Comparison of ENCODE assay signal across 8 cellular contexts in the genomic region with DNA sequence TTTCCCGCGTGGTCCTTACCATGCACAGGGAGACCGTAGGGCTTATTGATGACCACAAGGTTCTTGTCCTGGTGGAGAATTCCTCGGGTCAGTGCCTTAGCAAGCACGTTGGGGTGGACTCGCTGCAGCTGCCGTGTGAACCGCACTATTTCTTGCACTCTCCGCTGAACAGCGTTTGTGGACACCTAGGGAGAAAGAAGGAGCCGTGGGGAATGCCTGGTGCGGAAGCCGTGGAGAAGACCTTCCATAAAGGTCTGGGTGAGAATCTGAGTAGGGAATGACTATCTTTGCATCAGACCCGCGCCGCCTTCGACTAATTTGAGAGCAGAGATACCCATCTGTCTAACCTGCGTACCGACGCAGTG. TPM values are rescaled to one million over a fixed set of nuclear protein-coding genes. Genes with fewer than 3 reads are reported as not detected.
DNase-seq lines count a peak whose midpoint lies in the region; ATAC-seq and TF ChIP-seq lines count a peak whose summit lies in the region.

No MANE protein-coding gene starts in this region.

- peak overlapping the region; percentile 89 for H3K4me2 ChIP-seq in trophoblast cell (ENCODE audit: low read length)

- TF ChIP-seq CTCF in Peyer's patch (IDR thresholded peaks at IDR 0.05) (no peak), esophagus muscularis mucosa (IDR thresholded peaks at IDR 0.05) (no peak)

- peak overlapping the region; percentile 50 for H4K91ac ChIP-seq in trophoblast cell (ENCODE audit: low read depth, low read length)

- H2BK12ac ChIP-seq in trophoblast cell (ENCODE audit: low read length), result no peak overlapping the region

- TF ChIP-seq EP300 in esophagus muscularis mucosa (IDR thresholded peaks at IDR 0.05), result no peak

- H3K79me1 ChIP-seq in trophoblast cell (ENCODE audit: low read length), result peaks cover 7% of the 10 kb centered on the region

- peak overlapping the region; percentile 45 for H2BK5ac ChIP-seq in trophoblast cell (ENCODE audit: low read depth, low read length, poor library complexity)

- peak overlapping the region; percentile 9 for H3K4ac ChIP-seq in trophoblast cell (ENCODE audit: low read depth, low read length)

- DNase-seq in Peyer's patch (peak in 1 of 3 donors; percentile 61), esophagus muscularis mucosa (ENCODE audit: extremely low spot score) (no peak), trophoblast cell (no peak), NCI-H2196 (lab: John Stamatoyannopoulos, UW; ENCODE audit: unreplicated experiment) (no peak)
- DNase-seq in activated CD4-positive, CD25-positive, alpha-beta regulatory T cell treated with anti-CD3 and anti-CD28 coated beads, Interleukin-2, amount 50 U/mL, for 72 hours, result no peak

- TF ChIP-seq POLR2A in Peyer's patch (IDR thresholded peaks at IDR 0.05) (no peak), esophagus muscularis mucosa (IDR thresholded peaks at IDR 0.05; ENCODE audit: low read depth) (no peak)

- intact Hi-C loops in esophagus muscularis mucosa (cut with DNase I), result loop anchor here (5.0 kb wide), 1 partner anchor 56 kb away; the partner anchor contains the start of genes FOXRED1 and SRPRA

- H3K4me3 ChIP-seq in GM08714 (ENCODE audit: low read length) (peak overlapping the region; percentile 79), Peyer's patch (peak overlapping the region; percentile 77 to 90 (median 85)), esophagus muscularis mucosa (peak overlapping the region; percentile 69 to 89 (median 80)), trophoblast cell (ENCODE audit: low read depth, low read length) (peak overlapping the region; percentile 92)

- H3K27me3 ChIP-seq in Peyer's patch (no peaks in the 10 kb centered on the region), esophagus muscularis mucosa (no peaks in the 10 kb centered on the region), trophoblast cell (ENCODE audit: insufficient read depth, low read length) (no peaks in the 10 kb centered on the region)

- H3K79me2 ChIP-seq in trophoblast cell (ENCODE audit: control insufficient read depth, insufficient read depth, low read length, poor library complexity), result peaks cover 5% of the 10 kb centered on the region

- H3K9ac ChIP-seq in trophoblast cell (ENCODE audit: low read length), result peak overlapping the region; percentile 81

- H3K23ac ChIP-seq in trophoblast cell (ENCODE audit: low read length), result no peak overlapping the region

- no peak overlapping the region for H3K14ac ChIP-seq in trophoblast cell (ENCODE audit: low read length)

- H3K27ac ChIP-seq in Peyer's patch (peak overlapping the region in 3 of 4 donors; percentile 66 to 70 (median 68)), esophagus muscularis mucosa (replicated peaks in 1 of 4) (peak overlapping the region; percentile 76 to 83 (median 78)), trophoblast cell (ENCODE audit: low read depth, low read length) (no peak overlapping the region)

- peak overlapping the region; percentile 87 for H4K12ac ChIP-seq in trophoblast cell (ENCODE audit: low read depth, low read length)

- H3K4me1 ChIP-seq in Peyer's patch, result peaks cover 0 to 34% (median 5%) of the 10 kb centered on the region in 4 donors
- H3K4me1 ChIP-seq in esophagus muscularis mucosa, result peaks cover 20 to 34% (median 25%) of the 10 kb centered on the region in 4 donors
- peaks cover 0 to 3% of the 10 kb centered on the region in 2 experiments for H3K4me1 ChIP-seq in trophoblast cell (ENCODE audit: control insufficient read depth in 1 of 2, insufficient read depth in 2 of 2, low read length in 2 of 2)

- H3K36me3 ChIP-seq in Peyer's patch (peaks cover 0 to 32% (median 0%) of the 10 kb centered on the region in 3 donors), esophagus muscularis mucosa (peaks cover 11 to 42% (median 32%) of the 10 kb centered on the region in 4 donors), trophoblast cell (ENCODE audit: control insufficient read depth in 1 of 2, insufficient read depth in 2 of 2, low read length in 2 of 2) (peaks cover 7% of the 10 kb centered on the region in 2 experiments)

- peak overlapping the region; percentile 5 for H3K18ac ChIP-seq in trophoblast cell (ENCODE audit: low read length)

- WGBS in esophagus muscularis mucosa, result 9% methylated on average over 13 of the region's 20 CpGs
- no CpG with 5 or more reads among the region's 20 CpGs for WGBS in trophoblast cell (ENCODE audit: extremely low coverage, insufficient coverage, insufficient read length)

- H3K9me3 ChIP-seq in Peyer's patch (no peaks in the 10 kb centered on the region), esophagus muscularis mucosa (no peaks in the 10 kb centered on the region), trophoblast cell (ENCODE audit: insufficient read depth, low read depth, low read length) (no peaks in the 10 kb centered on the region)

- no peak overlapping the region for H2BK120ac ChIP-seq in trophoblast cell (ENCODE audit: insufficient read depth, low read length, poor library complexity)

- H2AK5ac ChIP-seq in trophoblast cell (ENCODE audit: low read length), result peak overlapping the region; percentile 9

- ATAC-seq in HG02763 (IDR thresholded peaks at IDR 0.05; ENCODE audit: unreplicated experiment) (no peak), HG02938 (IDR thresholded peaks at IDR 0.05; ENCODE audit: unreplicated experiment) (no peak)

- peak overlapping the region; percentile 99 for H4K8ac ChIP-seq in trophoblast cell (ENCODE audit: low read depth, low read length)

- peak overlapping the region; percentile 93 for H2AFZ ChIP-seq in trophoblast cell (ENCODE audit: insufficient read depth, low read length, poor library complexity)

RNA-seq across cellular contexts. Expression of gene RPUSD4, which starts 0.6 kb away (rescaled TPM):
- total RNA-seq in Peyer's patch (10 to 100 TPM; 11.7 to 35.3 (median 23.6) TPM), esophagus muscularis mucosa (10 to 100 TPM; 15.0 to 19.9 (median 17.6) TPM)
- 16.6 and 16.8 TPM in 2 replicates for polyA plus RNA-seq in trophoblast cell (2013)

RNA-seq across cellular contexts. Expression of gene FAM118B, which starts 0.7 kb away (rescaled TPM):
- total RNA-seq in Peyer's patch, result 10 to 100 TPM; 22.9 to 36.9 (median 29.5) TPM
- total RNA-seq in esophagus muscularis mucosa, result 10 to 100 TPM; 14.1 to 22.8 (median 17.9) TPM
- 18.0 and 19.0 TPM in 2 replicates for polyA plus RNA-seq in trophoblast cell (2013)

RNA-seq across cellular contexts. Expression of gene SRPRA, which starts 57.8 kb away (rescaled TPM):
- total RNA-seq in Peyer's patch (100 to 1,000 TPM in 2 of 4 donors, 10 to 100 TPM in 2; 82.9 to 109 (median 97.9) TPM), esophagus muscularis mucosa (10 to 100 TPM; 52.7 to 82.0 (median 77.7) TPM)
- 126 and 135 TPM in 2 replicates for polyA plus RNA-seq in trophoblast cell (2013)

RNA-seq across cellular contexts. Expression of gene FOXRED1, which starts 58.1 kb away (rescaled TPM):
- total RNA-seq in Peyer's patch (10 to 100 TPM; 15.9 to 47.9 (median 22.9) TPM), esophagus muscularis mucosa (10 to 100 TPM; 10.9 to 13.1 (median 12.2) TPM)
- polyA plus RNA-seq in trophoblast cell (2013), result 17.9 and 18.3 TPM in 2 replicates
